Comparison of ENCODE assay signal across 13 cellular contexts in the genomic region with DNA sequence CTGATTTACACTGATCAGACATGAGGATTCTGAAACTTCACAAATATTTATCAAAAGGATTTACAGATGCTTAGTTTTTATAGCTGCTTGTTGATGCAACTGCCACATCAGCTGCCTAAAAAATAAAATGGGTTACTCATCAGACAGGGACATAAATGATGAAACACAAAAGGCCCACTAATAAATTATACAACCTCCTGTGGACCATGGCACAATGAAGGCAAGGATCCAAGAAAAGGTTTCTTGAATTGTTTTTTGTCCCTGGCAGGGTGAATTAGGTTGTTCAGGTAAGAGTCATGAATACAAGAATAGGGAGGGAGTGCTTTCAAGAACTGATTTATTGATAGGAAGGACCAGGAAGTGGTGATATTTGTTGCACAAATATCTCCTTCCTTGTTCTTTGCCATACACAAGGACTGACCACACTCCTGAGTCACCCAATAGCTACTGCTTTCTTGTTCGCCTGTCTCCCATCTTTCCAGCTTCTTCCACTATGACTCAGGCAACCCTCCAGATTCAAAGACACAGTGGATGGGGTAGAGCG.
DNase-seq lines count a peak whose midpoint lies in the region; FAIRE-seq and TF ChIP-seq lines count a peak whose summit lies in the region.
"Had no signal": no experiment of that assay in that cellular context is flagged by ENCODE, and none has a peak within 500 bp of the region (broad histone marks: within the 10 kb centered on the region; RNA-seq: fewer than 3 reads in every experiment).

No MANE protein-coding gene starts in this region.

- H3K9ac ChIP-seq in astrocyte (ENCODE audit: low read length), result peak overlapping the region; percentile 38

- H3K36me3 ChIP-seq in astrocyte (ENCODE audit: insufficient read depth, low read length) (no peaks in the 10 kb centered on the region), esophagus muscularis mucosa (no peaks in the 10 kb centered on the region)
- H3K36me3 ChIP-seq: spleen had no signal

- no peak overlapping the region for H3K4me3 ChIP-seq in AG04450 (ENCODE audit: low read depth, low read length)
- no peak overlapping the region for H3K4me3 ChIP-seq in astrocyte (ENCODE audit: insufficient read depth, low read depth, low read length)
- no peak overlapping the region for H3K4me3 ChIP-seq in esophagus muscularis mucosa
- H3K4me3 ChIP-seq: spleen had no signal

- H3K36me3 Mint-ChIP-seq in astrocyte (ENCODE audit: low read depth, unreplicated experiment), result no peaks in the 10 kb centered on the region
- H3K36me3 Mint-ChIP-seq: CD4-positive, CD25-positive, alpha-beta regulatory T cell had no signal

- no peaks in the 10 kb centered on the region for H3K9me3 Mint-ChIP-seq in astrocyte (ENCODE audit: unreplicated experiment)

- H3K79me2 ChIP-seq in astrocyte (ENCODE audit: insufficient read depth, low read length), result no peaks in the 10 kb centered on the region

- H3K27ac ChIP-seq in AG04450 (ENCODE audit: low read depth, low read length) (peak overlapping the region; percentile 4), astrocyte (ENCODE audit: low read depth, low read length) (peak overlapping the region; percentile 69), esophagus muscularis mucosa (replicated peaks in 1 of 4) (no peak overlapping the region)
- H3K27ac ChIP-seq: spleen, VCaP had no signal

- FAIRE-seq in astrocyte (lab: Jason Lieb, UNC), result peak; percentile 84

- H3K4me3 Mint-ChIP-seq in astrocyte (ENCODE audit: unreplicated experiment), result no peak overlapping the region
- H3K4me3 Mint-ChIP-seq: CD4-positive, CD25-positive, alpha-beta regulatory T cell had no signal

- H3K4me1 Mint-ChIP-seq in astrocyte (ENCODE audit: low read depth, unreplicated experiment), result peaks cover 25% of the 10 kb centered on the region

- no peaks in the 10 kb centered on the region for H3K27me3 ChIP-seq in AG04450 (ENCODE audit: control insufficient read depth, insufficient read depth, low read length)
- no peaks in the 10 kb centered on the region for H3K27me3 ChIP-seq in astrocyte (ENCODE audit: insufficient read depth, low read length)
- H3K27me3 ChIP-seq in esophagus muscularis mucosa, result no peaks in the 10 kb centered on the region
- H3K27me3 ChIP-seq: spleen had no signal

- H3K9me3 ChIP-seq in AG04450 (ENCODE audit: control insufficient read depth, insufficient read depth, low read length) (no peaks in the 10 kb centered on the region), astrocyte (ENCODE audit: insufficient read depth, low read depth, low read length) (no peaks in the 10 kb centered on the region), esophagus muscularis mucosa (no peaks in the 10 kb centered on the region)
- H3K9me3 ChIP-seq: spleen had no signal

- DNase-seq in AG04450 (ENCODE audit: low read depth, low spot score) (no peak), LHCN-M2 (ENCODE audit: low read depth) (peak; percentile 98), astrocyte (ENCODE audit: low read depth) (peak; percentile 98), kidney glomerular epithelial cell (lab: John Stamatoyannopoulos, UW) (peak; percentile 88), head of caudate nucleus (no peak), KG1 (lab: John Stamatoyannopoulos, UW) (no peak), hypothalamus (lab: John Stamatoyannopoulos, UW) (no peak), esophagus muscularis mucosa (ENCODE audit: extremely low spot score) (no peak)
- DNase-seq: activated effector memory CD4-positive, alpha-beta T cell treated with anti-CD3 and anti-CD28 coated beads, Interleukin-2, amount 50 U/mL, for 16 hours; CD4-positive, CD25-positive, alpha-beta regulatory T cell; NCI-H2227 treated with DMSO at 0.1 percent for 48 hours; spleen had no signal

- no peak for TF ChIP-seq POLR2A in esophagus muscularis mucosa (IDR thresholded peaks at IDR 0.05; ENCODE audit: low read depth)

- intact Hi-C loops in head of caudate nucleus (cut with DNase I) (no loop called here), esophagus muscularis mucosa (cut with DNase I) (loop anchor here (5.0 to 10.0 kb wide), 2 partner anchors 218 to 551 kb away; no protein-coding TSS in a partner anchor)

- H3K4me2 ChIP-seq in astrocyte (ENCODE audit: low read length), result peak overlapping the region; percentile 60

- POLR2A ChIA-PET in AG04450 (lab: Yijun Ruan, JAX), result no interaction called here

- H4K20me1 ChIP-seq in astrocyte (ENCODE audit: insufficient read depth, low read length), result no peaks in the 10 kb centered on the region

- H2AFZ ChIP-seq in astrocyte (ENCODE audit: low read depth, low read length), result peak overlapping the region; percentile 39

- CTCF ChIA-PET in AG04450 (lab: Charles Lee), result interaction anchor here (0.6 kb wide), 1 partner anchor 16 kb away, joined by 4 read pairs; no protein-coding TSS in a partner anchor

- 82% methylated on average over 2 of the region's 2 CpGs for WGBS in esophagus muscularis mucosa

- H3K27ac Mint-ChIP-seq in astrocyte (ENCODE audit: unreplicated experiment), result peak overlapping the region; percentile 91
- H3K27ac Mint-ChIP-seq: CD4-positive, CD25-positive, alpha-beta regulatory T cell had no signal

- H3K4me1 ChIP-seq in astrocyte (ENCODE audit: insufficient read depth, low read length) (peaks cover 33% of the 10 kb centered on the region), esophagus muscularis mucosa (peaks cover 0 to 4% (median 2%) of the 10 kb centered on the region in 4 donors)

- TF ChIP-seq CTCF in AG04450 (IDR thresholded peaks at IDR 0.05; ENCODE audit: low read depth, low read length), result no peak
- TF ChIP-seq CTCF in astrocyte (IDR thresholded peaks at IDR 0.05; ENCODE audit: insufficient read depth, low read depth, low read length), result no peak
- TF ChIP-seq CTCF in esophagus muscularis mucosa (IDR thresholded peaks at IDR 0.05), result no peak

- no peaks in the 10 kb centered on the region for H3K27me3 Mint-ChIP-seq in astrocyte (ENCODE audit: low read depth, unreplicated experiment)

- TF ChIP-seq EP300 in esophagus muscularis mucosa (IDR thresholded peaks at IDR 0.05), result no peak

Comparison
In these comparisons a context has a peak if more than half of its experiments do, and no peak if none do; other contexts are left out.
1. DNase-seq: peak in LHCN-M2 (single experiment), astrocyte (single experiment) and kidney glomerular epithelial cell (single experiment); none in AG04450 (single experiment), head of caudate nucleus (0 of 42), KG1 (single experiment), hypothalamus (0 of 51) and esophagus muscularis mucosa (single experiment).
2. H3K27ac ChIP-seq: peak in AG04450 (single experiment) and astrocyte (single experiment); none in esophagus muscularis mucosa (0 of 4).